25 cellular contexts compared by ENCODE assay signal in the genomic region with DNA sequence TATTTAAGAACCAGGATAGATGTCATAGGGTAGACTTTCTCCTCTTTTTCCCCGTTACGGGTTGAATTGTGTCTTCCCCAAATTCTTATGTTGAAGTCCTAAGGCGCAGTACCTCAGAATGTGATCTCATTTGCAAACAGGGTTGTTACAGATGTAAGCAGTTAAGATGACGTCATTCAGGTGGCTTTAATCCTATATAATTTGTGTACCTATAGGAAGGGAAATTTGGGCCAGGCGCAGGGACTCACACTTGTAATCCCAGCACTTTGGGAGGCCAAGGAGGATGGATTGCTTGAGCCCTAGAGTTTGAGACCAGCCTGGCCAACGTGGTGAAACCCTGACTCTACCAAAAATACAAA.
"Had no signal": no experiment of that assay in that cellular context is flagged by ENCODE, and none has a peak within 500 bp of the region (broad histone marks: within the 10 kb centered on the region; RNA-seq: fewer than 3 reads in every experiment).

No MANE protein-coding gene starts in this region.

- H3K9me3 Mint-ChIP-seq: activated naive CD4-positive, alpha-beta T cell treated with anti-CD3 and anti-CD28 coated beads, Interleukin-2, amount 50 U/mL, for 24 hours; activated naive CD8-positive, alpha-beta T cell treated with anti-CD3 and anti-CD28 coated beads, Interleukin-2, amount 50 U/mL, for 24 hours; WTC11 had no signal

- H3K9me3 ChIP-seq: ascending aorta, body of pancreas had no signal

- H3K4me1 ChIP-seq: ascending aorta had no signal

- H3K36me3 ChIP-seq: ascending aorta had no signal

- H3K27me3 Mint-ChIP-seq: activated naive CD4-positive, alpha-beta T cell treated with anti-CD3 and anti-CD28 coated beads, Interleukin-2, amount 50 U/mL, for 24 hours; activated naive CD8-positive, alpha-beta T cell treated with anti-CD3 and anti-CD28 coated beads, Interleukin-2, amount 50 U/mL, for 24 hours had no signal

- DNase-seq: activated CD4-positive, alpha-beta T cell treated with anti-CD3 and anti-CD28 coated beads for 48 hours; activated CD4-positive, alpha-beta T cell treated with anti-CD3 and anti-CD28 coated beads, Interleukin-2, amount 50 U/mL, for 4 hours; activated CD4-positive, CD25-positive, alpha-beta regulatory T cell treated with anti-CD3 and anti-CD28 coated beads, Interleukin-2, amount 50 U/mL, for 72 hours; activated CD8-positive, alpha-beta memory T cell treated with anti-CD3 and anti-CD28 coated beads, Interleukin-2, amount 50 U/mL, for 48 hours; activated CD8-positive, alpha-beta T cell treated with anti-CD3 and anti-CD28 coated beads, Interleukin-2, amount 10 ng/mL, durations not matched to agents 7 days and 5 days; activated effector memory CD4-positive, alpha-beta T cell treated with Interleukin-2 at 50 U/mL for 16 hours; activated naive CD4-positive, alpha-beta T cell; activated naive CD8-positive, alpha-beta T cell treated with anti-CD3 and anti-CD28 coated beads, Interleukin-2, amount 50 U/mL, for 24 hours; activated T-cell treated with anti-CD3 and anti-CD28 coated beads, Interleukin-2, amount 50 U/mL, for 1 hour; amniotic stem cell; body of pancreas; central memory CD4-positive, alpha-beta T cell; Karpas-422; MM.1S; NCI-H1105 treated with DMSO at 0.1 percent for 48 hours; NCI-H1436 treated with DMSO at 0.1 percent for 48 hours; NCI-H187; NCI-H2081; NCI-H510A treated with DMSO at 0.1 percent for 48 hours; SIG-M5; T-helper 17 cell; T-helper 9 cell had no signal

- ATAC-seq: activated CD8-positive, alpha-beta T cell treated with anti-CD3 and anti-CD28 coated beads, Interleukin-2, amount 10 ng/mL, durations not matched to agents 7 days and 5 days; activated naive CD8-positive, alpha-beta T cell treated with anti-CD3 and anti-CD28 coated beads, Interleukin-2, amount 50 U/mL, for 24 hours; body of pancreas; T-helper 17 cell; WTC11 had no signal

- H3K4me3 ChIP-seq: ascending aorta, body of pancreas had no signal

- H3K4me1 Mint-ChIP-seq: T-helper 17 cell, WTC11 had no signal

- H3K27ac Mint-ChIP-seq: activated CD8-positive, alpha-beta T cell treated with anti-CD3 and anti-CD28 coated beads, Interleukin-2, amount 10 ng/mL, durations not matched to agents 7 days and 5 days; activated naive CD4-positive, alpha-beta T cell treated with anti-CD3 and anti-CD28 coated beads, Interleukin-2, amount 50 U/mL, for 24 hours; activated naive CD8-positive, alpha-beta T cell treated with anti-CD3 and anti-CD28 coated beads, Interleukin-2, amount 50 U/mL, for 24 hours; T-helper 17 cell; WTC11 had no signal

- H3K4me3 Mint-ChIP-seq: activated CD8-positive, alpha-beta T cell treated with anti-CD3 and anti-CD28 coated beads, Interleukin-2, amount 10 ng/mL, durations not matched to agents 7 days and 5 days; activated naive CD4-positive, alpha-beta T cell treated with anti-CD3 and anti-CD28 coated beads, Interleukin-2, amount 50 U/mL, for 24 hours; activated naive CD8-positive, alpha-beta T cell treated with anti-CD3 and anti-CD28 coated beads, Interleukin-2, amount 50 U/mL, for 24 hours; T-helper 17 cell; WTC11 had no signal

- H3K36me3 Mint-ChIP-seq: activated naive CD4-positive, alpha-beta T cell treated with anti-CD3 and anti-CD28 coated beads, Interleukin-2, amount 50 U/mL, for 24 hours; WTC11 had no signal

- H3K27ac ChIP-seq: ascending aorta, body of pancreas had no signal

- H3K27me3 ChIP-seq: ascending aorta, body of pancreas had no signal
